In the genomic region with DNA sequence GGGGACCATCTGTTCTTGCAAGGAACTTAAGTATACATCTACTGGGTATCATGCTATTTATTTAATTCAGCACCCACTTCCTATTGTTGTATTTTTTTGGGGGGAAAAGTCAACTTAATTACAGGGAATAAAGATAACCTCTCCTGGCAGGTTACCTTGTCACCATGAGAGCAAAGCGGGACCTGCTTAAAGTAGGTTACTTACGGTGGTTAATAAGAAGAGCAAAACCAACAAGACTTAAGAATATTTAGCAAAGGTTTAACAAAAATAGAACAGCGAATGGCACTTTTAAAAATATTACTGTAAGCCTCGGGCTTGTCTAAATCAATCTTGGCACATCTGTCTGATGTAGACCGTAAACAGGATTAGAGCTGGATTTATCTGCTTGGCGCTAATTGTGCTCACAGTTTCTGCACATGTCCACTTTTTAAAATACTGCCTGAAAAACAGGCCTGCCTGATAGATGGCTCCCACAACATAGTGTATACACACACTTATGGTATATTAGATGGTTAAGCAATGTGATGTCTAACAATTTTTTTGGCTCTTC, we compare ENCODE assay signal across 18 cellular contexts.
"Had no signal": no experiment of that assay in that cellular context is flagged by ENCODE, and none has a peak within 500 bp of the region (broad histone marks: within the 10 kb centered on the region; RNA-seq: fewer than 3 reads in every experiment).

No MANE protein-coding gene starts in this region.

- H3K4me3 ChIP-seq: lower lobe of right lung, right lobe of liver, smooth muscle cell, tibial nerve had no signal

- H3K9me3 ChIP-seq: lower lobe of right lung, right lobe of liver, tibial nerve had no signal

- DNase-seq: activated naive CD4-positive, alpha-beta T cell; activated naive CD8-positive, alpha-beta T cell treated with anti-CD3 and anti-CD28 coated beads, Interleukin-2, amount 10 ng/mL, durations not matched to agents 7 days and 5 days; central memory CD4-positive, alpha-beta T cell; effector CD8-positive, alpha-beta T cell; foreskin fibroblast; immature natural killer cell; left colon; lower lobe of right lung; nephron progenitor cell; occipital lobe; right lobe of liver; stimulated activated CD4-positive, alpha-beta T cell treated with anti-CD3 and anti-CD28 coated beads, Interleukin-4, amount 100 ng/mL, for 4 hours; stimulated activated CD8-positive, alpha-beta memory T cell treated with anti-CD3 and anti-CD28 coated beads, Interleukin-4, amount 100 ng/mL, for 48 hours; stimulated activated naive CD4-positive, alpha-beta T cell treated with Interleukin-2 at 50 U/mL for 16 hours; substantia nigra had no signal

- H3K36me3 ChIP-seq: lower lobe of right lung, right lobe of liver, tibial nerve had no signal

- H3K27me3 ChIP-seq: right lobe of liver, tibial nerve had no signal

- H3K27ac ChIP-seq: lower lobe of right lung, right lobe of liver, tibial nerve had no signal

- ATAC-seq: activated CD4-positive, CD25-positive, alpha-beta regulatory T cell treated with anti-CD3 and anti-CD28 coated beads, Interleukin-2, amount 50 U/mL, for 24 hours; left colon; lower lobe of right lung; right lobe of liver had no signal
